In the genomic region with DNA sequence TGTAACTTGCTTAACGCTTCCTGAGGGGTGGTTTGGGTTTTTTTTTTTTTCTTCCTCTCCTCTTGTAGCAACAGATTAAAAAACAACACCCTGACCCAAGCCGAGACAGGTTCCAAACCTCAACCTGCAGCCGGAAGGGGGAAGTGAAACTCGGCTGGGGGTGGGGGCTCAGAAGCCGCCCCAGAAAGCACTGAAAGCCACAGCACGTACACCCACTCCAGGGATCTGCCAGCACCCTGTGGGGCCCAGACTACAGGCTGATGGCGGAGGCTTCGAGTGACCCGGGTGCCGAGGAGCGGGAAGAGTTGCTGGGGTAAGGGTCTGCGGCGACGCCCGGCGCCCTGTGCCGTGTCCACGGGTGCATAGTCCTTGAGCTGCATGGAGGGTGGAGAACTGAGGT, we compare ENCODE assay signal across 8 cellular contexts. TPM values are rescaled to one million over a fixed set of nuclear protein-coding genes. Genes with fewer than 3 reads are reported as not detected.
DNase-seq lines count a peak whose midpoint lies in the region; ATAC-seq and TF ChIP-seq lines count a peak whose summit lies in the region.

A gene with protein sequence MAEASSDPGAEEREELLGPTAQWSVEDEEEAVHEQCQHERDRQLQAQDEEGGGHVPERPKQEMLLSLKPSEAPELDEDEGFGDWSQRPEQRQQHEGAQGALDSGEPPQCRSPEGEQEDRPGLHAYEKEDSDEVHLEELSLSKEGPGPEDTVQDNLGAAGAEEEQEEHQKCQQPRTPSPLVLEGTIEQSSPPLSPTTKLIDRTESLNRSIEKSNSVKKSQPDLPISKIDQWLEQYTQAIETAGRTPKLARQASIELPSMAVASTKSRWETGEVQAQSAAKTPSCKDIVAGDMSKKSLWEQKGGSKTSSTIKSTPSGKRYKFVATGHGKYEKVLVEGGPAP (plus strand): TSS at position 200 of the 400 bp plus-strand sequence. CDS start 61 bp downstream, at position 261.

- H3K27ac ChIP-seq in CD4-positive, alpha-beta T cell (ENCODE audit: low read depth, low read length), result peak within 1 kb of the TSS; percentile 91

- no peaks in the 10 kb centered on the region for H3K27me3 Mint-ChIP-seq in CD4-positive, alpha-beta T cell
- H3K27me3 Mint-ChIP-seq in activated T-cell treated with anti-CD3 and anti-CD28 coated beads, Interleukin-2, amount 50 U/mL, for 72 hours (ENCODE audit: low read depth), result no peaks in the 10 kb centered on the region
- no peaks in the 10 kb centered on the region for H3K27me3 Mint-ChIP-seq in stimulated activated naive CD8-positive, alpha-beta T cell treated with anti-CD3 and anti-CD28 coated beads, Interleukin-15, Interleukin-2, amounts not matched to agents 100 ng/mL and 50 ng/mL, for 24 hours

- peak within 1 kb of the TSS; percentile 19 for H3K4me3 ChIP-seq in mucosa of descending colon

- peak within 1 kb of the TSS; percentile 98 for H3K4me3 Mint-ChIP-seq in CD4-positive, alpha-beta T cell
- peak within 1 kb of the TSS; percentile 93 to 99 for H3K4me3 Mint-ChIP-seq in activated T-cell treated with anti-CD3 and anti-CD28 coated beads, Interleukin-2, amount 50 U/mL, for 72 hours
- H3K4me3 Mint-ChIP-seq in stimulated activated naive CD8-positive, alpha-beta T cell treated with anti-CD3 and anti-CD28 coated beads, Interleukin-15, Interleukin-2, amounts not matched to agents 100 ng/mL and 50 ng/mL, for 24 hours, result peak within 1 kb of the TSS; percentile 93

- peak within 1 kb of the TSS; percentile 91 for H3K27ac Mint-ChIP-seq in CD4-positive, alpha-beta T cell
- H3K27ac Mint-ChIP-seq in activated T-cell treated with anti-CD3 and anti-CD28 coated beads, Interleukin-2, amount 50 U/mL, for 72 hours, result peak within 1 kb of the TSS; percentile 98
- peak within 1 kb of the TSS; percentile 95 for H3K27ac Mint-ChIP-seq in stimulated activated naive CD8-positive, alpha-beta T cell treated with anti-CD3 and anti-CD28 coated beads, Interleukin-15, Interleukin-2, amounts not matched to agents 100 ng/mL and 50 ng/mL, for 24 hours

- H3K4me1 ChIP-seq in mucosa of descending colon (ENCODE audit: low read depth), result no peaks in the 10 kb centered on the region

- ATAC-seq in CD4-positive, alpha-beta T cell (ENCODE audit: poor library complexity), result peak; percentile 69
- ATAC-seq in GM21529 (IDR thresholded peaks at IDR 0.05; ENCODE audit: unreplicated experiment) (peak; percentile 47), mucosa of descending colon (peak; percentile 71)
- ATAC-seq in activated T-cell treated with anti-CD3 and anti-CD28 coated beads, Interleukin-2, amount 50 U/mL, for 72 hours (replicated peaks in 1 of 2), result peak; percentile 63 to 67

- peaks cover 14% of the 10 kb centered on the region for H3K36me3 Mint-ChIP-seq in CD4-positive, alpha-beta T cell (ENCODE audit: low read depth)
- H3K36me3 Mint-ChIP-seq in activated T-cell treated with anti-CD3 and anti-CD28 coated beads, Interleukin-2, amount 50 U/mL, for 72 hours (ENCODE audit: insufficient read depth in 2 of 2), result peaks cover 2 to 3% of the 10 kb centered on the region in 2 donors
- peaks cover 4% of the 10 kb centered on the region for H3K36me3 Mint-ChIP-seq in stimulated activated naive CD8-positive, alpha-beta T cell treated with anti-CD3 and anti-CD28 coated beads, Interleukin-15, Interleukin-2, amounts not matched to agents 100 ng/mL and 50 ng/mL, for 24 hours (ENCODE audit: low read depth)

- no peaks in the 10 kb centered on the region for H3K27me3 ChIP-seq in CD4-positive, alpha-beta T cell (ENCODE audit: control insufficient read depth, insufficient read depth, low read length)

- intact Hi-C loops in CD4-positive, alpha-beta T cell (cut with DNase I, micrococcal nuclease), result loop anchor here (1.0 to 10.0 kb wide), 5 partner anchors 15 to 542 kb away; a partner anchor contains a TSS
- intact Hi-C loops in mucosa of descending colon (cut with DNase I, micrococcal nuclease), result no loop called here

- H3K9me3 Mint-ChIP-seq in CD4-positive, alpha-beta T cell, result no peaks in the 10 kb centered on the region
- no peaks in the 10 kb centered on the region for H3K9me3 Mint-ChIP-seq in activated T-cell treated with anti-CD3 and anti-CD28 coated beads, Interleukin-2, amount 50 U/mL, for 72 hours
- H3K9me3 Mint-ChIP-seq in stimulated activated naive CD8-positive, alpha-beta T cell treated with anti-CD3 and anti-CD28 coated beads, Interleukin-15, Interleukin-2, amounts not matched to agents 100 ng/mL and 50 ng/mL, for 24 hours, result no peaks in the 10 kb centered on the region

- CTCF ChIA-PET in CD4-positive, alpha-beta T cell (lab: Charles Lee), result interaction anchor here (1.1 to 4.4 kb wide), 3 partner anchors 16 to 149 kb away, joined by 3 to 37 read pairs (median 4); no protein-coding TSS in a partner anchor

- peaks cover 51% of the 10 kb centered on the region for H3K4me1 Mint-ChIP-seq in CD4-positive, alpha-beta T cell (ENCODE audit: low read depth)
- peaks cover 59% of the 10 kb centered on the region for H3K4me1 Mint-ChIP-seq in activated T-cell treated with anti-CD3 and anti-CD28 coated beads, Interleukin-2, amount 50 U/mL, for 72 hours (ENCODE audit: low read depth)
- H3K4me1 Mint-ChIP-seq in stimulated activated naive CD8-positive, alpha-beta T cell treated with anti-CD3 and anti-CD28 coated beads, Interleukin-15, Interleukin-2, amounts not matched to agents 100 ng/mL and 50 ng/mL, for 24 hours (ENCODE audit: low read depth), result peaks cover 71% of the 10 kb centered on the region

- POLR2A ChIA-PET in CD4-positive, alpha-beta T cell (lab: Charles Lee), result interaction anchor here (1.0 to 3.6 kb wide), 13 partner anchors 10 to 281 kb away, joined by 3 to 23 read pairs (median 6); a partner anchor contains a TSS

- TF ChIP-seq CTCF in CD4-positive, alpha-beta T cell (IDR thresholded peaks at IDR 0.05), result no peak
- TF ChIP-seq CTCF in mucosa of descending colon (IDR thresholded peaks at IDR 0.05), result no peak

- DNase-seq in CD4-positive, alpha-beta T cell, result peak; percentile 68 to 83 (median 78)
- DNase-seq in NAMALWA (ENCODE audit: low spot score) (peak; percentile 96), mucosa of descending colon (peak; percentile 66 to 85 (median 70)), OCI-M1 (lab: John Stamatoyannopoulos, UW) (no peak), iPS-NIHi7 (ENCODE audit: extremely low spot score) (no peak)
- DNase-seq in activated T-cell treated with anti-CD3 and anti-CD28 coated beads, Interleukin-2, amount 50 U/mL, for 72 hours, result peak; percentile 88 to 90

- H3K9me3 ChIP-seq in CD4-positive, alpha-beta T cell (ENCODE audit: control insufficient read depth, low read length), result no peaks in the 10 kb centered on the region
- no peaks in the 10 kb centered on the region for H3K9me3 ChIP-seq in mucosa of descending colon

- H3K36me3 ChIP-seq in mucosa of descending colon (ENCODE audit: low read depth), result no peaks in the 10 kb centered on the region

RNA-seq across cellular contexts. Expression of the gene that starts here (rescaled TPM):
- 100 to 1,000 TPM; 228 to 232 TPM for total RNA-seq in CD4-positive, alpha-beta T cell
- 100 to 1,000 TPM; 301 to 312 TPM for total RNA-seq in activated T-cell treated with anti-CD3 and anti-CD28 coated beads, Interleukin-2, amount 50 U/mL, for 72 hours
- total RNA-seq in mucosa of descending colon, result 10 to 100 TPM; 18.5 to 32.2 (median 23.6) TPM

Comparison
In these comparisons a context has a peak if more than half of its experiments do, and no peak if none do; other contexts are left out.
1. RNA of the gene that starts here (total RNA-seq): 301 to 312 TPM in activated T-cell treated with anti-CD3 and anti-CD28 coated beads, Interleukin-2, amount 50 U/mL, for 72 hours and 228 to 232 TPM in CD4-positive, alpha-beta T cell; 18.5 to 32.2 TPM in mucosa of descending colon; every median in the first group is over 4 times any median in the second.
2. DNase-seq: peak in CD4-positive, alpha-beta T cell (10 of 10), NAMALWA (single experiment), activated T-cell treated with anti-CD3 and anti-CD28 coated beads, Interleukin-2, amount 50 U/mL, for 72 hours (2 of 2) and mucosa of descending colon (3 of 3); none in OCI-M1 (single experiment) and iPS-NIHi7 (single experiment).
3. intact Hi-C loops: an anchor here in CD4-positive, alpha-beta T cell (1.0 to 10.0 kb wide); none called in mucosa of descending colon.
4. Peak in every context shown above with its lines, with median percentiles within 50 percentile points of each other: ATAC-seq, H3K27ac Mint-ChIP-seq and H3K4me3 Mint-ChIP-seq.